ENCODE assay signal across 28 cellular contexts in genomic region chr5:53287573-53287972, GRCh38.
DNase-seq lines count a peak whose midpoint lies in the region; FAIRE-seq and TF ChIP-seq lines count a peak whose summit lies in the region.
"Had no signal": no experiment of that assay in that cellular context is flagged by ENCODE, and none has a peak within 500 bp of the region (broad histone marks: within the 10 kb centered on the region; RNA-seq: fewer than 3 reads in every experiment).

No MANE protein-coding gene starts in this region.

- H3K4me3 ChIP-seq in HEK293 (ENCODE audit: low read depth, low read length) (no peak overlapping the region), keratinocyte (ENCODE audit: control insufficient read depth in 2 of 3, extremely low read depth in 1 of 3, insufficient read depth in 2 of 3, low read depth in 1 of 3, low read length in 3 of 3) (no peak overlapping the region)
- H3K4me3 ChIP-seq: BLaER1, GM12878 had no signal

- peaks cover 20% of the 10 kb centered on the region for H3K4me1 Mint-ChIP-seq in dendritic cell treated with granulocyte-macrophage colony-stimulating factor and Interleukin-4, amounts not matched to agents 40 ng/mL and 50 ng/mL, for 4 days (ENCODE audit: low read depth)
- H3K4me1 Mint-ChIP-seq: CD4-positive, alpha-beta memory T cell; CD4-positive, CD25-positive, alpha-beta regulatory T cell; CD8-positive, alpha-beta memory T cell had no signal

- H3K4me1 ChIP-seq in HEK293 (ENCODE audit: control insufficient read depth, insufficient read depth, low read length) = no peaks in the 10 kb centered on the region
- peaks cover 15% of the 10 kb centered on the region for H3K4me1 ChIP-seq in keratinocyte (ENCODE audit: control insufficient read depth, extremely low read depth, insufficient read depth, low read length)
- H3K4me1 ChIP-seq: BE2C, BLaER1 had no signal

- H3K4me2 ChIP-seq in keratinocyte (ENCODE audit: control insufficient read depth, extremely low read depth, insufficient read depth, low read depth, low read length) = no peak overlapping the region
- H3K4me2 ChIP-seq: BLaER1 had no signal

- intact Hi-C loops in dendritic cell treated with granulocyte-macrophage colony-stimulating factor and Interleukin-4, amounts not matched to agents 40 ng/mL and 50 ng/mL, for 4 days (cut with micrococcal nuclease) = no loop called here

- peaks cover 2% of the 10 kb centered on the region for H3K27me3 Mint-ChIP-seq in dendritic cell treated with granulocyte-macrophage colony-stimulating factor and Interleukin-4, amounts not matched to agents 40 ng/mL and 50 ng/mL, for 4 days
- H3K27me3 Mint-ChIP-seq: CD4-positive, CD25-positive, alpha-beta regulatory T cell had no signal

- H3K9me3 Mint-ChIP-seq in dendritic cell treated with granulocyte-macrophage colony-stimulating factor and Interleukin-4, amounts not matched to agents 40 ng/mL and 50 ng/mL, for 4 days = peaks cover 35% of the 10 kb centered on the region

- H3K9ac ChIP-seq in keratinocyte (ENCODE audit: control insufficient read depth, extremely low read depth, insufficient read depth, low read length) = no peak overlapping the region
- H3K9ac ChIP-seq: BLaER1 had no signal

- dilution Hi-C loops in keratinocyte (cut with MboI; ENCODE audit: extremely low pct_ligation_motif_present, low sequenced_read_pairs) = no loop called here

- FAIRE-seq in keratinocyte (lab: Jason Lieb, UNC) = no peak
- FAIRE-seq: A204.1, GM12878, GM12892, GM18507 had no signal

- POLR2A ChIA-PET in HEK293 (lab: Yijun Ruan, JAX) = no interaction called here
- POLR2A ChIA-PET in RWPE1 (lab: Yijun Ruan, JAX; ENCODE audit: low non-redundant PET) = no interaction called here

- no peaks in the 10 kb centered on the region for H3K36me3 ChIP-seq in HEK293 (ENCODE audit: control insufficient read depth in 2 of 2, insufficient read depth in 1 of 2, low read length in 2 of 2)
- no peaks in the 10 kb centered on the region for H3K36me3 ChIP-seq in keratinocyte (ENCODE audit: control insufficient read depth in 2 of 2, extremely low read depth in 1 of 2, insufficient read depth in 2 of 2, low read length in 2 of 2)
- H3K36me3 ChIP-seq: BE2C, BLaER1 had no signal

- H3K27me3 ChIP-seq in keratinocyte (ENCODE audit: control insufficient read depth, extremely low read depth, insufficient read depth, low read length) = no peaks in the 10 kb centered on the region
- H3K27me3 ChIP-seq: BE2C, BLaER1 had no signal

- H4K20me1 ChIP-seq in keratinocyte (ENCODE audit: control insufficient read depth, extremely low read depth, insufficient read depth, low read length) = no peaks in the 10 kb centered on the region
- H4K20me1 ChIP-seq: BLaER1 had no signal

- no peak overlapping the region for H2AFZ ChIP-seq in keratinocyte (ENCODE audit: control insufficient read depth, low read length)

- no peaks in the 10 kb centered on the region for H3K79me2 ChIP-seq in keratinocyte (ENCODE audit: control insufficient read depth, insufficient read depth, low read length)

- H3K4me3 Mint-ChIP-seq in dendritic cell treated with granulocyte-macrophage colony-stimulating factor and Interleukin-4, amounts not matched to agents 40 ng/mL and 50 ng/mL, for 4 days = no peak overlapping the region
- H3K4me3 Mint-ChIP-seq: CD14-positive monocyte; CD4-positive, alpha-beta memory T cell; CD4-positive, CD25-positive, alpha-beta regulatory T cell; CD8-positive, alpha-beta memory T cell had no signal

- CTCF ChIA-PET in HEK293 (lab: Yijun Ruan, JAX) (interaction anchor here (0.6 kb wide), 1 partner anchor 1884 kb away, joined by 3 read pairs; no protein-coding TSS in a partner anchor), RWPE1 (lab: Yijun Ruan, JAX) (no interaction called here)

- no peak for TF ChIP-seq CTCF in HEK293 (tag by site-specific recombination; IDR thresholded peaks at IDR 0.05)
- no peak for TF ChIP-seq CTCF in RWPE1 (conservative IDR thresholded peaks at IDR 0.05; ENCODE audit: low read depth)
- no peak for TF ChIP-seq CTCF in keratinocyte (optimal IDR thresholded peaks at IDR 0.05 in 1 of 3, IDR thresholded peaks at IDR 0.05 in 1 of 3, conservative IDR thresholded peaks at IDR 0.05 in 1 of 3; ENCODE audit: extremely low read depth in 1 of 3, insufficient read depth in 2 of 3, low read length in 3 of 3)

- H3K9me1 ChIP-seq in keratinocyte (ENCODE audit: control insufficient read depth, extremely low read depth, insufficient read depth, low read length) = no peaks in the 10 kb centered on the region

- H3K27ac Mint-ChIP-seq in dendritic cell treated with granulocyte-macrophage colony-stimulating factor and Interleukin-4, amounts not matched to agents 40 ng/mL and 50 ng/mL, for 4 days = peak overlapping the region; percentile 74
- H3K27ac Mint-ChIP-seq: CD14-positive monocyte; CD4-positive, alpha-beta memory T cell; CD4-positive, CD25-positive, alpha-beta regulatory T cell; CD8-positive, alpha-beta memory T cell had no signal

- H3K9me3 ChIP-seq in HEK293 (ENCODE audit: control insufficient read depth, insufficient read depth, low read depth, low read length) (no peaks in the 10 kb centered on the region), keratinocyte (ENCODE audit: control insufficient read depth, low read depth, low read length) (peaks cover 9% of the 10 kb centered on the region)
- H3K9me3 ChIP-seq: BE2C had no signal

- H3K36me3 Mint-ChIP-seq in dendritic cell treated with granulocyte-macrophage colony-stimulating factor and Interleukin-4, amounts not matched to agents 40 ng/mL and 50 ng/mL, for 4 days (ENCODE audit: low read depth) = no peaks in the 10 kb centered on the region
- H3K36me3 Mint-ChIP-seq: CD14-positive monocyte; CD4-positive, CD25-positive, alpha-beta regulatory T cell had no signal

- H3K27ac ChIP-seq in HEK293 (ENCODE audit: extremely low read depth, low read depth, low read length) = no peak overlapping the region
- H3K27ac ChIP-seq in RWPE1 = peak overlapping the region; percentile 75; the same call in 1 of the 2 replicates
- H3K27ac ChIP-seq in keratinocyte (ENCODE audit: control insufficient read depth, insufficient read depth, low read length) = peak overlapping the region; percentile 51
- H3K27ac ChIP-seq: BLaER1 had no signal

- DNase-seq in RWPE1 (ENCODE audit: low spot score) = no peak
- DNase-seq in keratinocyte (ENCODE audit: low read depth, low spot score) = no peak
- no peak for DNase-seq in NCI-H1930 (lab: John Stamatoyannopoulos, UW)
- no peak for DNase-seq in SIG-M5 (lab: John Stamatoyannopoulos, UW)
- DNase-seq in NCI-H1436 treated with DMSO at 0.1 percent for 48 hours (lab: John Stamatoyannopoulos, UW) = no peak
- DNase-seq: 8988T; ACHN; BE2C; C1 segment of cervical spinal cord; CD4-positive, alpha-beta memory T cell; CD4-positive, CD25-positive, alpha-beta regulatory T cell; CD8-positive, alpha-beta memory T cell; COR-L47; DMS 273 treated with DMSO at 0.1 percent for 48 hours; DMS153; DMS53; DMS79; DND-41; EL; GDM1 had no signal

TF ChIP-seq in HEK293, 187 proteins besides CTCF, POLR2A, EP300 and RAD21:
- no peak for TF ChIP-seq ZNF221 (tag by site-specific recombination; IDR thresholded peaks at IDR 0.05; ENCODE audit: borderline replicate concordance)
- TF ChIP-seq ZNF26 (tag by site-specific recombination; IDR thresholded peaks at IDR 0.05) = peak; percentile 91
- no peak for TF ChIP-seq ZNF174 (tag by site-specific recombination; IDR thresholded peaks at IDR 0.05)
- TF ChIP-seq REST (tag by site-specific recombination; IDR thresholded peaks at IDR 0.05) = no peak
